ENCODE assay signal across 11 cellular contexts in genomic region chrX:2708601-2709200, GRCh38. TPM values are rescaled to one million over a fixed set of nuclear protein-coding genes. Genes with fewer than 3 reads are reported as not detected.
DNase-seq lines count a peak whose midpoint lies in the region; ATAC-seq and TF ChIP-seq lines count a peak whose summit lies in the region.
"Had no signal": no experiment of that assay in that cellular context is flagged by ENCODE, and none has a peak within 500 bp of the region (broad histone marks: within the 10 kb centered on the region; RNA-seq: fewer than 3 reads in every experiment).

No MANE protein-coding gene starts in this region.

- no peak overlapping the region for H3K4me3 ChIP-seq in upper lobe of left lung

- peak in 1 of 2 donors; percentile 17 for ATAC-seq in upper lobe of left lung (ENCODE audit: low FRiP score in 2 of 2)
- ATAC-seq in HG02884 (IDR thresholded peaks at IDR 0.05; ENCODE audit: unreplicated experiment) = no peak
- no peak for ATAC-seq in HG03571 (IDR thresholded peaks at IDR 0.05; ENCODE audit: unreplicated experiment)

- H3K27me3 Mint-ChIP-seq in activated naive CD4-positive, alpha-beta T cell treated with anti-CD3 and anti-CD28 coated beads, Interleukin-2, amount 50 U/mL, for 24 hours = no peaks in the 10 kb centered on the region
- no peaks in the 10 kb centered on the region for H3K27me3 Mint-ChIP-seq in activated T-helper 2 cell treated with anti-CD3 and anti-CD28 coated beads, Interferon-gamma antibody, Interleukin-2, Interleukin-4, amounts not matched to agents 10 μg/mL and 5 μg/mL and 100 μg/mL, durations not matched to agents 14 hours and 24 hours and 36 hours (ENCODE audit: low read depth)

- no peaks in the 10 kb centered on the region for H3K9me3 Mint-ChIP-seq in activated naive CD4-positive, alpha-beta T cell treated with anti-CD3 and anti-CD28 coated beads, Interleukin-2, amount 50 U/mL, for 24 hours
- H3K9me3 Mint-ChIP-seq in activated T-helper 2 cell treated with anti-CD3 and anti-CD28 coated beads, Interferon-gamma antibody, Interleukin-2, Interleukin-4, amounts not matched to agents 10 μg/mL and 5 μg/mL and 100 μg/mL, durations not matched to agents 14 hours and 24 hours and 36 hours = no peaks in the 10 kb centered on the region

- peak overlapping the region; percentile 73 for H3K4me3 Mint-ChIP-seq in activated naive CD4-positive, alpha-beta T cell treated with anti-CD3 and anti-CD28 coated beads, Interleukin-2, amount 50 U/mL, for 24 hours
- peak overlapping the region; percentile 71 for H3K4me3 Mint-ChIP-seq in activated T-helper 2 cell treated with anti-CD3 and anti-CD28 coated beads, Interferon-gamma antibody, Interleukin-2, Interleukin-4, amounts not matched to agents 10 μg/mL and 5 μg/mL and 100 μg/mL, durations not matched to agents 14 hours and 24 hours and 36 hours (ENCODE audit: low read depth)

- H3K4me1 Mint-ChIP-seq in activated naive CD4-positive, alpha-beta T cell treated with anti-CD3 and anti-CD28 coated beads, Interleukin-2, amount 50 U/mL, for 24 hours = peaks cover 74% of the 10 kb centered on the region
- H3K4me1 Mint-ChIP-seq in activated T-helper 2 cell treated with anti-CD3 and anti-CD28 coated beads, Interferon-gamma antibody, Interleukin-2, Interleukin-4, amounts not matched to agents 10 μg/mL and 5 μg/mL and 100 μg/mL, durations not matched to agents 14 hours and 24 hours and 36 hours (ENCODE audit: low read depth) = peaks cover 68% of the 10 kb centered on the region

- WGBS in upper lobe of left lung, 2 donors = 72 to 87% methylated on average over 10 of the region's 10 CpGs

- peak overlapping the region; percentile 24 to 76 (median 36) for H3K27ac ChIP-seq in upper lobe of left lung

- TF ChIP-seq CTCF in upper lobe of left lung (IDR thresholded peaks at IDR 0.05) = no peak

- H3K27ac Mint-ChIP-seq in activated naive CD4-positive, alpha-beta T cell treated with anti-CD3 and anti-CD28 coated beads, Interleukin-2, amount 50 U/mL, for 24 hours = peak overlapping the region; percentile 90
- peak overlapping the region; percentile 98 for H3K27ac Mint-ChIP-seq in activated T-helper 2 cell treated with anti-CD3 and anti-CD28 coated beads, Interferon-gamma antibody, Interleukin-2, Interleukin-4, amounts not matched to agents 10 μg/mL and 5 μg/mL and 100 μg/mL, durations not matched to agents 14 hours and 24 hours and 36 hours

- H3K9me3 ChIP-seq in upper lobe of left lung = no peaks in the 10 kb centered on the region

- H3K36me3 Mint-ChIP-seq in activated naive CD4-positive, alpha-beta T cell treated with anti-CD3 and anti-CD28 coated beads, Interleukin-2, amount 50 U/mL, for 24 hours = peaks cover 19% of the 10 kb centered on the region
- peaks cover 42% of the 10 kb centered on the region for H3K36me3 Mint-ChIP-seq in activated T-helper 2 cell treated with anti-CD3 and anti-CD28 coated beads, Interferon-gamma antibody, Interleukin-2, Interleukin-4, amounts not matched to agents 10 μg/mL and 5 μg/mL and 100 μg/mL, durations not matched to agents 14 hours and 24 hours and 36 hours (ENCODE audit: low read depth)

- H3K36me3 ChIP-seq in upper lobe of left lung = peaks cover 0 to 15% (median 5%) of the 10 kb centered on the region in 4 donors

- DNase-seq in activated naive CD4-positive, alpha-beta T cell treated with Interleukin-2 at 50 U/mL for 16 hours = no peak
- no peak for DNase-seq in activated T-helper 2 cell treated with anti-CD3 and anti-CD28 coated beads, Interferon-gamma antibody, Interleukin-2, Interleukin-4, amounts not matched to agents 10 μg/mL and 5 μg/mL and 100 μg/mL, durations not matched to agents 14 hours and 24 hours and 36 hours (ENCODE audit: low spot score)
- peak; percentile 14 for DNase-seq in kidney tubule cell (ENCODE audit: low spot score)
- DNase-seq in upper lobe of left lung = no peak
- no peak for DNase-seq in NCI-H146 treated with DMSO at 0.1 percent for 48 hours (lab: John Stamatoyannopoulos, UW; ENCODE audit: unreplicated experiment)
- DNase-seq: C1 segment of cervical spinal cord, NCI-H524, T1000 had no signal

- no peaks in the 10 kb centered on the region for H3K27me3 ChIP-seq in upper lobe of left lung

- TF ChIP-seq EP300 in upper lobe of left lung (IDR thresholded peaks at IDR 0.05) = no peak

- H3K4me1 ChIP-seq in upper lobe of left lung = peaks cover 60 to 77% (median 70%) of the 10 kb centered on the region in 4 donors

- no peak for TF ChIP-seq POLR2A in upper lobe of left lung (IDR thresholded peaks at IDR 0.05)

- intact Hi-C loops in activated T-helper 2 cell treated with anti-CD3 and anti-CD28 coated beads, Interferon-gamma antibody, Interleukin-2, Interleukin-4, amounts not matched to agents 10 μg/mL and 5 μg/mL and 100 μg/mL, durations not matched to agents 14 hours and 24 hours and 36 hours (cut with micrococcal nuclease) = no loop called here

RNA-seq across cellular contexts. Expression of gene CD99, which starts 17.6 kb away (rescaled TPM):
- 280 and 290 TPM in 2 replicates for total RNA-seq in activated T-helper 2 cell treated with anti-CD3 and anti-CD28 coated beads, Interferon-gamma antibody, Interleukin-2, Interleukin-4, amounts not matched to agents 10 μg/mL and 5 μg/mL and 100 μg/mL, durations not matched to agents 14 hours and 24 hours and 36 hours
- total RNA-seq in upper lobe of left lung = 100 to 1,000 TPM; 135 to 300 (median 233) TPM

RNA-seq across cellular contexts. Expression of gene XG, which starts 43.1 kb away (rescaled TPM):
- total RNA-seq in activated T-helper 2 cell treated with anti-CD3 and anti-CD28 coated beads, Interferon-gamma antibody, Interleukin-2, Interleukin-4, amounts not matched to agents 10 μg/mL and 5 μg/mL and 100 μg/mL, durations not matched to agents 14 hours and 24 hours and 36 hours = not detected in 2 replicates
- under 1 TPM in 2 of 6 donors, not detected in 4; 0.69 to 0.81 TPM for total RNA-seq in upper lobe of left lung
